1 cellular context compared by ENCODE assay signal in genomic region chr19:10230904-10231623, GRCh38.
TF ChIP-seq lines count a peak whose summit lies in the region.

Gene S1PR2 (minus strand): TSS chr19:10231331. CDS start chr19:10224905, 6,426 bp downstream.

TF ChIP-seq in K562, 482 proteins besides CTCF, POLR2A, EP300 and RAD21 (continued from another document):
- TF ChIP-seq PATZ1 (CRISPR knock-in tag; IDR thresholded peaks at IDR 0.05; ENCODE audit: borderline replicate concordance) (no peak), ZNF408 (CRISPR knock-in tag; IDR thresholded peaks at IDR 0.05; ENCODE audit: low read depth) (no peak), POLR3A (IDR thresholded peaks at IDR 0.05; ENCODE audit: borderline replicate concordance, extremely low read depth, insufficient read depth, insufficient read length) (no peak), CHAMP1 (IDR thresholded peaks at IDR 0.05) (no peak), BCL6 (CRISPR knock-in tag; IDR thresholded peaks at IDR 0.05) (no peak), FIP1L1 (IDR thresholded peaks at IDR 0.05; ENCODE audit: low read depth, low read length, poor library complexity, severe bottlenecking) (peak; percentile 19), WHSC1 (IDR thresholded peaks at IDR 0.05; ENCODE audit: low read length) (no peak)
- TF ChIP-seq, protein P1, sequence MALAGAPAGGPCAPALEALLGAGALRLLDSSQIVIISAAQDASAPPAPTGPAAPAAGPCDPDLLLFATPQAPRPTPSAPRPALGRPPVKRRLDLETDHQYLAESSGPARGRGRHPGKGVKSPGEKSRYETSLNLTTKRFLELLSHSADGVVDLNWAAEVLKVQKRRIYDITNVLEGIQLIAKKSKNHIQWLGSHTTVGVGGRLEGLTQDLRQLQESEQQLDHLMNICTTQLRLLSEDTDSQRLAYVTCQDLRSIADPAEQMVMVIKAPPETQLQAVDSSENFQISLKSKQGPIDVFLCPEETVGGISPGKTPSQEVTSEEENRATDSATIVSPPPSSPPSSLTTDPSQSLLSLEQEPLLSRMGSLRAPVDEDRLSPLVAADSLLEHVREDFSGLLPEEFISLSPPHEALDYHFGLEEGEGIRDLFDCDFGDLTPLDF (CRISPR knock-in tag; IDR thresholded peaks at IDR 0.05), result no peak; the same call in none of the 2 replicates
